ENCODE assay signal across 8 cellular contexts in the genomic region with DNA sequence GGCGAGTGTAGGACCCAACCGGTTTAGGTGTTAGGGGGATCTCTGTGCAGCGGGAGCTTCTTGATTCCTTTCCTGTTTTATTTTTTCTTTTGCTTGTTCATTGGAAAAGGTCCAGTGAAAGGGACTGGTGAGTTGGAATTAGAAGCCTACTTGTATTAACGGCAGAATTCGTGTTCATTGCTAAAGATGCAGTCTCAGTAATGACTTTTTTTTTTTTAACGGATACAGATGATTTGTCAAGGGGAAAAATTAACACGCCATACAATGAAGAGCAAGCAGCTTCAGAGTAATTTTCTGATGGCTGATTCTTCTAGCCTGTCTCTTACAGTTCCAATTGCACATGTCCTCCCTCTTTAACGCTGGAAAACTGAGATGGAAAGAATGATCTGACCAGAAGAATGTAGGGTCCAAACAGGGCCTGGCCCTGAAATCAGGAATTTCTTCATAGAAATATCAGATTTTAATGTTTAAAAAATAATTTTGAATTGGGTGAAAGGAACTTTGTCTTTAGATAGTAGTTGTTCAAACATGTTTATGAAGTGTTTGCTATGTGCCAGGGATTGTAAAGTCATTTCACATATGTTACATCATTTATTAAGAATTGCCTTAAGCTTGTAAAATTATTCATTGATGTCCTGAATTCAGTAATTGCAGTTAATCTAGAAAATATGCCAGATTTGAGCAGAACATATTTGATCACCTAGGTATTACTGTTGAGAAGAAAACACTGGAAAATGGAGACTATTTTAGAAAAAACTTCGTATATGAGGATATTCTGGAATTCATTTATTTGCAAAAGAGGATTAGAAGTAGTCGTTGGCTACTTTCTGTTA. TPM values are rescaled to one million over a fixed set of nuclear protein-coding genes. Genes with fewer than 3 reads are reported as not detected.
A peak's percentile ranks its signal among the peaks of the same experiment; 100 is the strongest.
DNase-seq lines count a peak whose midpoint lies in the region; ATAC-seq, FAIRE-seq and TF ChIP-seq lines count a peak whose summit lies in the region.

No MANE protein-coding gene starts in this region.

- ATAC-seq in A549, result peak in 1 of 2 experiments; percentile 11; a peak in 1 of 6 replicates
- no peak for ATAC-seq in activated CD8-positive, alpha-beta T cell treated with anti-CD3 and anti-CD28 coated beads for 36 hours
- ATAC-seq in HG03457 (IDR thresholded peaks at IDR 0.05; ENCODE audit: unreplicated experiment), result no peak

- no peak for TF ChIP-seq RAD21 in A549 (conservative IDR thresholded peaks at IDR 0.05 in 1 of 2, IDR thresholded peaks at IDR 0.05 in 1 of 2)

- POLR2A ChIA-PET in A549 (lab: Yijun Ruan, JAX), result interaction anchor here (0.6 to 2.9 kb wide), 13 partner anchors 9 to 159 kb away, joined by 3 to 11 read pairs (median 6); a partner anchor contains a TSS
- POLR2A ChIA-PET in activated CD8-positive, alpha-beta T cell treated with anti-CD3 and anti-CD28 coated beads for 36 hours (lab: Charles Lee), result interaction anchor here (0.6 to 4.0 kb wide), 11 partner anchors 9 to 90 kb away, joined by 3 to 30 read pairs (median 5); a partner anchor contains a TSS

- no peak for TF ChIP-seq CTCF in A549 (IDR thresholded peaks at IDR 0.05)
- no peak for TF ChIP-seq CTCF in H9 (conservative IDR thresholded peaks at IDR 0.05)
- no peak for TF ChIP-seq CTCF in activated CD8-positive, alpha-beta T cell treated with anti-CD3 and anti-CD28 coated beads for 36 hours (IDR thresholded peaks at IDR 0.05)
- no peak for TF ChIP-seq CTCF in glutamatergic neuron (IDR thresholded peaks at IDR 0.05; ENCODE audit: partially characterized antibody, unreplicated experiment)
- no peak for TF ChIP-seq CTCF in sigmoid colon (IDR thresholded peaks at IDR 0.05)
- no peak for TF ChIP-seq CTCF in GM13976 (IDR thresholded peaks at IDR 0.05; ENCODE audit: borderline replicate concordance, control extremely low read depth, extremely low read depth, insufficient read depth, missing control alignments)

- H2BK5ac ChIP-seq in H9 (ENCODE audit: insufficient read length, low read length), result no peak overlapping the region

- peaks cover 7% of the 10 kb centered on the region for H3K79me1 ChIP-seq in H9 (ENCODE audit: insufficient read depth, low read depth, low read length, poor library complexity, severe bottlenecking)

- H3K4me3 Mint-ChIP-seq in H9 (peak overlapping the region; percentile 80 to 89), glutamatergic neuron (ENCODE audit: unreplicated experiment) (peak overlapping the region; percentile 90)
- H3K4me3 Mint-ChIP-seq in activated CD8-positive, alpha-beta T cell treated with anti-CD3 and anti-CD28 coated beads for 36 hours, result peak overlapping the region; percentile 85

- H3K9me3 ChIP-seq in A549 (no peaks in the 10 kb centered on the region), H9 (ENCODE audit: control insufficient read depth, low read depth, low read length) (no peaks in the 10 kb centered on the region), sigmoid colon (no peaks in the 10 kb centered on the region)

- peak overlapping the region; percentile 90; the same call in 1 of the 2 replicates for H3K14ac ChIP-seq in H9 (ENCODE audit: insufficient read depth, low read length)

- H3K36me3 ChIP-seq in sigmoid colon, result no peaks in the 10 kb centered on the region

- no peak for FAIRE-seq in A549 (lab: Jason Lieb, UNC)

- H3K23me2 ChIP-seq in H9 (ENCODE audit: insufficient read length, low read depth, low read length, poor library complexity, severe bottlenecking), result peaks cover 6% of the 10 kb centered on the region

- in situ Hi-C loops in GM13976 (cut with MboI; ENCODE audit: low sequenced_read_pairs, unreplicated experiment), result no loop called here

- no peak overlapping the region for H2BK12ac ChIP-seq in H9 (ENCODE audit: insufficient read length, low read depth, low read length)

- TF ChIP-seq POLR2A in A549 (IDR thresholded peaks at IDR 0.05; ENCODE audit: low read length) (no peak), sigmoid colon (IDR thresholded peaks at IDR 0.05) (no peak)

- H4K91ac ChIP-seq in H9 (ENCODE audit: insufficient read length, low read depth, low read length), result no peak overlapping the region

- peaks cover 34% of the 10 kb centered on the region; the same call in 1 of the 2 replicates for H3K79me2 ChIP-seq in H9 (ENCODE audit: insufficient read depth, low read length)

- H2AK5ac ChIP-seq in H9 (ENCODE audit: insufficient read length, low read length), result no peak overlapping the region

- H3T11ph ChIP-seq in H9 (ENCODE audit: low read length), result no peak overlapping the region

- H4K20me1 ChIP-seq in H9 (ENCODE audit: control insufficient read depth, insufficient read depth, insufficient read length), result no peaks in the 10 kb centered on the region

- no peak for DNase-seq in A549 (ENCODE audit: low read depth in 1 of 2, low spot score in 1 of 2)
- DNase-seq in H9, result no peak
- no peak for DNase-seq in activated CD8-positive, alpha-beta T cell treated with anti-CD3 and anti-CD28 coated beads for 36 hours
- no peak for DNase-seq in glutamatergic neuron
- DNase-seq in sigmoid colon, result no peak
- DNase-seq in NCI-H774 (lab: John Stamatoyannopoulos, UW), result no peak
- no peak for DNase-seq in GM13976 (ENCODE audit: low spot score)

- H3K36me3 Mint-ChIP-seq in H9 (ENCODE audit: insufficient read depth in 1 of 3, low read depth in 3 of 3), result peaks cover 0 to 10% (median 0%) of the 10 kb centered on the region in 3 experiments; a peak in 4 of 7 replicates
- H3K36me3 Mint-ChIP-seq in activated CD8-positive, alpha-beta T cell treated with anti-CD3 and anti-CD28 coated beads for 36 hours (ENCODE audit: low read depth), result peaks cover 10% of the 10 kb centered on the region
- peaks cover 4% of the 10 kb centered on the region for H3K36me3 Mint-ChIP-seq in glutamatergic neuron (ENCODE audit: unreplicated experiment)

- H2BK15ac ChIP-seq in H9 (ENCODE audit: low read depth, low read length), result no peak overlapping the region

- no peak overlapping the region for H2BK120ac ChIP-seq in H9 (ENCODE audit: low read depth, low read length, poor library complexity, severe bottlenecking)

- no peak overlapping the region; the same call in 1 of the 2 replicates for H3K4ac ChIP-seq in H9 (ENCODE audit: low read depth, low read length)

- CTCF ChIA-PET in A549 (lab: Yijun Ruan, JAX), result interaction anchor here (0.6 to 1.7 kb wide), 8 partner anchors 15 to 664 kb away, joined by 3 to 8 read pairs (median 4); a partner anchor contains a TSS
- CTCF ChIA-PET in activated CD8-positive, alpha-beta T cell treated with anti-CD3 and anti-CD28 coated beads for 36 hours (lab: Charles Lee), result interaction anchor here (0.8 to 2.2 kb wide), 7 partner anchors 15 to 138 kb away, joined by 3 to 12 read pairs (median 3); a partner anchor contains a TSS

- peak overlapping the region; percentile 91 for H3K56ac ChIP-seq in H9 (ENCODE audit: insufficient read length, low read depth, low read length)

- H2BK20ac ChIP-seq in H9 (ENCODE audit: low read depth, low read length, poor library complexity, severe bottlenecking), result no peak overlapping the region

- 1% methylated on average over 10 of the region's 10 CpGs for WGBS in A549 (ENCODE audit: missing lambda C conversion rate)
- WGBS in H9 (ENCODE audit: extremely low coverage, insufficient read length, low lambda C conversion rate), result no CpG with 5 or more reads among the region's 10 CpGs
- 1 to 8% methylated on average over 10 of the region's 10 CpGs for WGBS in sigmoid colon, 2 donors

- H3K4me3 ChIP-seq in A549, result peak overlapping the region; percentile 54
- peak overlapping the region; percentile 59 to 75 (median 70) for H3K4me3 ChIP-seq in sigmoid colon

- H3K4me2 ChIP-seq in A549 (peak overlapping the region; percentile 84), H9 (ENCODE audit: insufficient read depth, insufficient read length, low read length) (peak overlapping the region; percentile 99)

- H3K23ac ChIP-seq in H9 (ENCODE audit: insufficient read length, low read depth, low read length), result no peak overlapping the region

- H3K27me3 Mint-ChIP-seq in H9 (ENCODE audit: low read depth) (peaks cover 1% of the 10 kb centered on the region; the same call in 1 of the 2 replicates), glutamatergic neuron (ENCODE audit: unreplicated experiment) (peaks cover 15% of the 10 kb centered on the region)
- no peaks in the 10 kb centered on the region for H3K27me3 Mint-ChIP-seq in activated CD8-positive, alpha-beta T cell treated with anti-CD3 and anti-CD28 coated beads for 36 hours

- H4K8ac ChIP-seq in H9 (replicated peaks; ENCODE audit: insufficient read length, low read depth, low read length), result no peak overlapping the region

- no peak overlapping the region for H2AFZ ChIP-seq in H9 (ENCODE audit: low read length)

- H3K9ac ChIP-seq in H9 (ENCODE audit: extremely low read depth, insufficient read length, low read length), result peak overlapping the region; percentile 94

- H3K27ac Mint-ChIP-seq in H9 (peak overlapping the region; percentile 82 to 96 (median 87)), glutamatergic neuron (ENCODE audit: unreplicated experiment) (peak overlapping the region; percentile 91)
- peak overlapping the region; percentile 97 for H3K27ac Mint-ChIP-seq in activated CD8-positive, alpha-beta T cell treated with anti-CD3 and anti-CD28 coated beads for 36 hours

- H3K18ac ChIP-seq in H9 (ENCODE audit: insufficient read length, low read depth, low read length), result peak overlapping the region; percentile 84

- intact Hi-C loops in activated CD8-positive, alpha-beta T cell treated with anti-CD3 and anti-CD28 coated beads for 36 hours (cut with micrococcal nuclease), result loop anchor here (5.0 kb wide), 1 partner anchor 38 kb away; no protein-coding TSS in a partner anchor
- intact Hi-C loops in sigmoid colon (cut with DNase I), result loop anchor here (1.0 kb wide), 1 partner anchor 49 kb away; a partner anchor contains a TSS

- H3K27me3 ChIP-seq in H9 (ENCODE audit: insufficient read depth, low read length) (no peaks in the 10 kb centered on the region), sigmoid colon (no peaks in the 10 kb centered on the region)

- H3K4me1 Mint-ChIP-seq in H9 (peaks cover 38 to 53% of the 10 kb centered on the region in 2 experiments), glutamatergic neuron (ENCODE audit: low read depth, unreplicated experiment) (peaks cover 5% of the 10 kb centered on the region)
- H3K4me1 Mint-ChIP-seq in activated CD8-positive, alpha-beta T cell treated with anti-CD3 and anti-CD28 coated beads for 36 hours (ENCODE audit: low read depth), result peaks cover 32% of the 10 kb centered on the region

- H3K9me3 Mint-ChIP-seq in H9 (peaks cover 4 to 5% of the 10 kb centered on the region in 2 experiments; a peak in 2 of 5 replicates), glutamatergic neuron (ENCODE audit: unreplicated experiment) (peaks cover 11% of the 10 kb centered on the region)
- H3K9me3 Mint-ChIP-seq in activated CD8-positive, alpha-beta T cell treated with anti-CD3 and anti-CD28 coated beads for 36 hours, result no peaks in the 10 kb centered on the region

- peaks cover 25% of the 10 kb centered on the region; the same call in 2 of the 3 replicates for H3K4me1 ChIP-seq in A549
- H3K4me1 ChIP-seq in H9 (ENCODE audit: insufficient read depth, low read length), result no peaks in the 10 kb centered on the region; the same call in 1 of the 2 replicates
- peaks cover 0 to 37% (median 32%) of the 10 kb centered on the region in 4 donors for H3K4me1 ChIP-seq in sigmoid colon

- H3K27ac ChIP-seq in A549, result peak overlapping the region; percentile 79 to 97
- peak overlapping the region; percentile 71 for H3K27ac ChIP-seq in H9 (ENCODE audit: insufficient read length, low read depth, low read length)
- H3K27ac ChIP-seq in sigmoid colon, result peak overlapping the region; percentile 95 to 98 (median 96)

- TF ChIP-seq EP300 in A549 (IDR thresholded peaks at IDR 0.05) (no peak), sigmoid colon (IDR thresholded peaks at IDR 0.05) (no peak)

- no peak overlapping the region for H4K5ac ChIP-seq in H9 (ENCODE audit: insufficient read length, low read depth, low read length)

RNA-seq across cellular contexts. Expression of a gene that starts 1.4 kb away (rescaled TPM):
- polyA plus RNA-seq in A549 (2011; rRNA removed) (94.7 and 126 TPM in 2 replicates), A549 (2017; fragmentation: RNase III; extraction: RNeasy Plus Mini Kit Qiagen cat#74134 plus additional on column Dnase treatment) (46.5 to 49.1 TPM (median 48.4 TPM) in 3 replicates), sigmoid colon (10 to 100 TPM; 25.8 to 82.1 (median 35.4) TPM)
- polyA plus RNA-seq in A549 (2012; cell fraction: cytosol; rRNA removed), result 15.3 and 16.6 TPM in 2 replicates
- 5.6 and 9.9 TPM in 2 replicates for polyA plus RNA-seq in A549 (2012; cell fraction: nucleus; rRNA removed)
- polyA minus RNA-seq in A549 (2011; rRNA and poly(A)+ RNA removed), result 65.2 and 66.6 TPM in 2 replicates
- total RNA-seq in H9 (2021) (88.6 and 94.1 TPM in 2 replicates), glutamatergic neuron (ENCODE audit: unreplicated experiment) (109 TPM), sigmoid colon (10 to 100 TPM; 17.3 to 24.1 (median 20.1) TPM)
- total RNA-seq in activated CD8-positive, alpha-beta T cell treated with anti-CD3 and anti-CD28 coated beads for 36 hours, result 10 to 100 TPM; 40.5 to 42.2 TPM

RNA-seq across cellular contexts. Expression of a gene that starts 48.9 kb away (rescaled TPM):
- polyA plus RNA-seq in A549 (2011; rRNA removed), result 19.2 and 22.3 TPM in 2 replicates
- 7.5 and 10.9 TPM in 2 replicates for polyA plus RNA-seq in A549 (2012; cell fraction: cytosol; rRNA removed)
- 3.0 and 6.1 TPM in 2 replicates for polyA plus RNA-seq in A549 (2012; cell fraction: nucleus; rRNA removed)
- polyA plus RNA-seq in A549 (2017; fragmentation: RNase III; extraction: RNeasy Plus Mini Kit Qiagen cat#74134 plus additional on column Dnase treatment), result 60.2 to 61.3 TPM (median 60.3 TPM) in 3 replicates
- 4.5 and 5.4 TPM in 2 replicates for polyA minus RNA-seq in A549 (2011; rRNA and poly(A)+ RNA removed)
- total RNA-seq in H9 (2021), result 28.4 and 30.3 TPM in 2 replicates
- 10 to 100 TPM; 28.9 to 31.1 TPM for total RNA-seq in activated CD8-positive, alpha-beta T cell treated with anti-CD3 and anti-CD28 coated beads for 36 hours
- total RNA-seq in glutamatergic neuron (ENCODE audit: unreplicated experiment), result 22.7 TPM
- 10 to 100 TPM in 3 of 4 donors, 1 to 10 TPM in 1; 7.4 to 15.3 (median 13.0) TPM for total RNA-seq in sigmoid colon
- 10 to 100 TPM; 17.4 to 40.0 (median 25.5) TPM for polyA plus RNA-seq in sigmoid colon
